ENCODE assay signal across 9 cellular contexts in genomic region chr1:61743716-61744620, GRCh38. TPM values are rescaled to one million over a fixed set of nuclear protein-coding genes. Genes with fewer than 3 reads are reported as not detected.
DNase-seq lines count a peak whose midpoint lies in the region; ATAC-seq and TF ChIP-seq lines count a peak whose summit lies in the region.
"Had no signal": no experiment of that assay in that cellular context is flagged by ENCODE, and none has a peak within 500 bp of the region (broad histone marks: within the 10 kb centered on the region; RNA-seq: fewer than 3 reads in every experiment).

No MANE protein-coding gene starts in this region.

- H3K4me1 ChIP-seq in DOHH2 (ENCODE audit: control insufficient read depth, low read length) = peaks cover 20% of the 10 kb centered on the region

- H3K4me3 ChIP-seq in DOHH2 (ENCODE audit: low read length) = no peak overlapping the region

- H3K4me2 ChIP-seq in DOHH2 (ENCODE audit: low read length) = peak overlapping the region; percentile 68

- peak overlapping the region in 1 of 2 donors; percentile 20 for H3K27ac Mint-ChIP-seq in effector memory CD8-positive, alpha-beta T cell
- H3K27ac Mint-ChIP-seq in neural crest cell (ENCODE audit: unreplicated experiment) = no peak overlapping the region

- no peaks in the 10 kb centered on the region for H3K27me3 Mint-ChIP-seq in effector memory CD8-positive, alpha-beta T cell
- H3K27me3 Mint-ChIP-seq in neural crest cell (ENCODE audit: low read depth) = peaks cover 2% of the 10 kb centered on the region

- TF ChIP-seq CTCF in DOHH2 (IDR thresholded peaks at IDR 0.05; ENCODE audit: low read depth, low read length, poor library complexity, severe bottlenecking) (no peak), neural crest cell (conservative IDR thresholded peaks at IDR 0.05) (no peak)

- ATAC-seq in effector memory CD8-positive, alpha-beta T cell (replicated peaks) = no peak
- no peak for ATAC-seq in HG02885 (IDR thresholded peaks at IDR 0.05; ENCODE audit: poor library complexity, unreplicated experiment)

- peaks cover 18% of the 10 kb centered on the region for H3F3A ChIP-seq in DOHH2 (ENCODE audit: control insufficient read depth, insufficient read depth)

- no peaks in the 10 kb centered on the region for H4K20me1 ChIP-seq in DOHH2 (ENCODE audit: control insufficient read depth, insufficient read depth, low read depth, low read length)

- no peaks in the 10 kb centered on the region for H3K9me2 ChIP-seq in DOHH2 (replicated peaks; ENCODE audit: control insufficient read depth, low read length)

- H3K9me3 ChIP-seq in DOHH2 (ENCODE audit: control insufficient read depth, insufficient read depth, low read length) = no peaks in the 10 kb centered on the region

- H3K4me3 Mint-ChIP-seq in effector memory CD8-positive, alpha-beta T cell = peak overlapping the region; percentile 73 to 84
- H3K4me3 Mint-ChIP-seq in neural crest cell = peak overlapping the region; percentile 73

- no peaks in the 10 kb centered on the region for H3K27me3 ChIP-seq in DOHH2 (ENCODE audit: control insufficient read depth, low read length)

- H3K79me2 ChIP-seq in DOHH2 (ENCODE audit: control insufficient read depth, low read length) = peaks cover 13% of the 10 kb centered on the region

- peak; percentile 27 for DNase-seq in NCI-H226
- no peak for DNase-seq in effector memory CD8-positive, alpha-beta T cell
- no peak for DNase-seq in neural crest cell (ENCODE audit: low read depth, low spot score)
- DNase-seq in NCI-H774 (lab: John Stamatoyannopoulos, UW) = no peak
- no peak for DNase-seq in germinal center (ENCODE audit: low spot score)
- no peak for DNase-seq in SKM-1 treated with dmso at 0.1 percent for 144 hours (lab: John Stamatoyannopoulos, UW; ENCODE audit: unreplicated experiment)
- DNase-seq: stimulated activated CD4-positive, alpha-beta T cell treated with anti-CD3 and anti-CD28 coated beads, Interleukin-15, amount 100 ng/mL, for 24 hours had no signal

- peaks cover 5% of the 10 kb centered on the region for H3K36me3 Mint-ChIP-seq in effector memory CD8-positive, alpha-beta T cell (ENCODE audit: insufficient read depth)
- H3K36me3 Mint-ChIP-seq in neural crest cell (ENCODE audit: low read depth) = no peaks in the 10 kb centered on the region

- H3K9me3 Mint-ChIP-seq in effector memory CD8-positive, alpha-beta T cell = no peaks in the 10 kb centered on the region
- no peaks in the 10 kb centered on the region for H3K9me3 Mint-ChIP-seq in neural crest cell

- peaks cover 9 to 21% of the 10 kb centered on the region in 2 donors for H3K4me1 Mint-ChIP-seq in effector memory CD8-positive, alpha-beta T cell (ENCODE audit: low read depth in 2 of 2)
- H3K4me1 Mint-ChIP-seq in neural crest cell = peaks cover 17% of the 10 kb centered on the region

- no peak overlapping the region for H3K27ac ChIP-seq in DOHH2 (ENCODE audit: low read depth, low read length)

- no peaks in the 10 kb centered on the region for H3K36me3 ChIP-seq in DOHH2 (ENCODE audit: control insufficient read depth, low read length)

RNA-seq across cellular contexts. Expression of gene PATJ, which starts 1.7 kb away (rescaled TPM):
- total RNA-seq in neural crest cell = 3.9 and 4.9 TPM in 2 replicates

RNA-seq across cellular contexts. Expression of gene TM2D1, which starts 19.0 kb away (rescaled TPM):
- total RNA-seq in neural crest cell = 19.3 and 23.9 TPM in 2 replicates
